ENCODE assay signal across 1 cellular context in the genomic region with DNA sequence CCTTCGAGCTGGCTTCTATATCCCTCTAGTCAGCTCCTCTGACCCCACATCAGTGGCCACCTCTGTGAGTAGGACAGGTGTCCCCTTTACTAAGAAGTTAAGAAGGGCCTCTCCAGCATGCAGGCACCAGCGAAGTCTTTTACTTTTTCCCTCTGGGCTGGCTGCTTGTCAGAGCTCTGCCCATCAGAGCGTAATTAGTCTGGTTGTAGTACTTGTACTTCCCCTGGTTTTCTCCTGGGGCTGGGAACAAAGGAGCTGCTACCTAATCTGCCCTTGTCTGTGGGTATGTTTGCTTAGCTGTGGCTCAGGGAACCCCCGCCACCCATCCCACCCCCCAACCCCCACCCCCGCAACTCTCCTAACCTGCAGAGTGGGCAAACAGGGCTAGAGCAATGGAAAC.
TF ChIP-seq lines count a peak whose summit lies in the region.

No MANE protein-coding gene starts in this region.

TF ChIP-seq in GM23338, 12 proteins besides CTCF, POLR2A, EP300 and RAD21 (continued from another document):
- TF ChIP-seq, protein P1, sequence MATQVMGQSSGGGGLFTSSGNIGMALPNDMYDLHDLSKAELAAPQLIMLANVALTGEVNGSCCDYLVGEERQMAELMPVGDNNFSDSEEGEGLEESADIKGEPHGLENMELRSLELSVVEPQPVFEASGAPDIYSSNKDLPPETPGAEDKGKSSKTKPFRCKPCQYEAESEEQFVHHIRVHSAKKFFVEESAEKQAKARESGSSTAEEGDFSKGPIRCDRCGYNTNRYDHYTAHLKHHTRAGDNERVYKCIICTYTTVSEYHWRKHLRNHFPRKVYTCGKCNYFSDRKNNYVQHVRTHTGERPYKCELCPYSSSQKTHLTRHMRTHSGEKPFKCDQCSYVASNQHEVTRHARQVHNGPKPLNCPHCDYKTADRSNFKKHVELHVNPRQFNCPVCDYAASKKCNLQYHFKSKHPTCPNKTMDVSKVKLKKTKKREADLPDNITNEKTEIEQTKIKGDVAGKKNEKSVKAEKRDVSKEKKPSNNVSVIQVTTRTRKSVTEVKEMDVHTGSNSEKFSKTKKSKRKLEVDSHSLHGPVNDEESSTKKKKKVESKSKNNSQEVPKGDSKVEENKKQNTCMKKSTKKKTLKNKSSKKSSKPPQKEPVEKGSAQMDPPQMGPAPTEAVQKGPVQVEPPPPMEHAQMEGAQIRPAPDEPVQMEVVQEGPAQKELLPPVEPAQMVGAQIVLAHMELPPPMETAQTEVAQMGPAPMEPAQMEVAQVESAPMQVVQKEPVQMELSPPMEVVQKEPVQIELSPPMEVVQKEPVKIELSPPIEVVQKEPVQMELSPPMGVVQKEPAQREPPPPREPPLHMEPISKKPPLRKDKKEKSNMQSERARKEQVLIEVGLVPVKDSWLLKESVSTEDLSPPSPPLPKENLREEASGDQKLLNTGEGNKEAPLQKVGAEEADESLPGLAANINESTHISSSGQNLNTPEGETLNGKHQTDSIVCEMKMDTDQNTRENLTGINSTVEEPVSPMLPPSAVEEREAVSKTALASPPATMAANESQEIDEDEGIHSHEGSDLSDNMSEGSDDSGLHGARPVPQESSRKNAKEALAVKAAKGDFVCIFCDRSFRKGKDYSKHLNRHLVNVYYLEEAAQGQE (IDR thresholded peaks at IDR 0.05; ENCODE audit: unreplicated experiment): no peak
- no peak for TF ChIP-seq EZH2 (IDR thresholded peaks at IDR 0.05; ENCODE audit: low read depth, unreplicated experiment)
- TF ChIP-seq JUNB (IDR thresholded peaks at IDR 0.05; ENCODE audit: unreplicated experiment): no peak
- TF ChIP-seq, protein P2, sequence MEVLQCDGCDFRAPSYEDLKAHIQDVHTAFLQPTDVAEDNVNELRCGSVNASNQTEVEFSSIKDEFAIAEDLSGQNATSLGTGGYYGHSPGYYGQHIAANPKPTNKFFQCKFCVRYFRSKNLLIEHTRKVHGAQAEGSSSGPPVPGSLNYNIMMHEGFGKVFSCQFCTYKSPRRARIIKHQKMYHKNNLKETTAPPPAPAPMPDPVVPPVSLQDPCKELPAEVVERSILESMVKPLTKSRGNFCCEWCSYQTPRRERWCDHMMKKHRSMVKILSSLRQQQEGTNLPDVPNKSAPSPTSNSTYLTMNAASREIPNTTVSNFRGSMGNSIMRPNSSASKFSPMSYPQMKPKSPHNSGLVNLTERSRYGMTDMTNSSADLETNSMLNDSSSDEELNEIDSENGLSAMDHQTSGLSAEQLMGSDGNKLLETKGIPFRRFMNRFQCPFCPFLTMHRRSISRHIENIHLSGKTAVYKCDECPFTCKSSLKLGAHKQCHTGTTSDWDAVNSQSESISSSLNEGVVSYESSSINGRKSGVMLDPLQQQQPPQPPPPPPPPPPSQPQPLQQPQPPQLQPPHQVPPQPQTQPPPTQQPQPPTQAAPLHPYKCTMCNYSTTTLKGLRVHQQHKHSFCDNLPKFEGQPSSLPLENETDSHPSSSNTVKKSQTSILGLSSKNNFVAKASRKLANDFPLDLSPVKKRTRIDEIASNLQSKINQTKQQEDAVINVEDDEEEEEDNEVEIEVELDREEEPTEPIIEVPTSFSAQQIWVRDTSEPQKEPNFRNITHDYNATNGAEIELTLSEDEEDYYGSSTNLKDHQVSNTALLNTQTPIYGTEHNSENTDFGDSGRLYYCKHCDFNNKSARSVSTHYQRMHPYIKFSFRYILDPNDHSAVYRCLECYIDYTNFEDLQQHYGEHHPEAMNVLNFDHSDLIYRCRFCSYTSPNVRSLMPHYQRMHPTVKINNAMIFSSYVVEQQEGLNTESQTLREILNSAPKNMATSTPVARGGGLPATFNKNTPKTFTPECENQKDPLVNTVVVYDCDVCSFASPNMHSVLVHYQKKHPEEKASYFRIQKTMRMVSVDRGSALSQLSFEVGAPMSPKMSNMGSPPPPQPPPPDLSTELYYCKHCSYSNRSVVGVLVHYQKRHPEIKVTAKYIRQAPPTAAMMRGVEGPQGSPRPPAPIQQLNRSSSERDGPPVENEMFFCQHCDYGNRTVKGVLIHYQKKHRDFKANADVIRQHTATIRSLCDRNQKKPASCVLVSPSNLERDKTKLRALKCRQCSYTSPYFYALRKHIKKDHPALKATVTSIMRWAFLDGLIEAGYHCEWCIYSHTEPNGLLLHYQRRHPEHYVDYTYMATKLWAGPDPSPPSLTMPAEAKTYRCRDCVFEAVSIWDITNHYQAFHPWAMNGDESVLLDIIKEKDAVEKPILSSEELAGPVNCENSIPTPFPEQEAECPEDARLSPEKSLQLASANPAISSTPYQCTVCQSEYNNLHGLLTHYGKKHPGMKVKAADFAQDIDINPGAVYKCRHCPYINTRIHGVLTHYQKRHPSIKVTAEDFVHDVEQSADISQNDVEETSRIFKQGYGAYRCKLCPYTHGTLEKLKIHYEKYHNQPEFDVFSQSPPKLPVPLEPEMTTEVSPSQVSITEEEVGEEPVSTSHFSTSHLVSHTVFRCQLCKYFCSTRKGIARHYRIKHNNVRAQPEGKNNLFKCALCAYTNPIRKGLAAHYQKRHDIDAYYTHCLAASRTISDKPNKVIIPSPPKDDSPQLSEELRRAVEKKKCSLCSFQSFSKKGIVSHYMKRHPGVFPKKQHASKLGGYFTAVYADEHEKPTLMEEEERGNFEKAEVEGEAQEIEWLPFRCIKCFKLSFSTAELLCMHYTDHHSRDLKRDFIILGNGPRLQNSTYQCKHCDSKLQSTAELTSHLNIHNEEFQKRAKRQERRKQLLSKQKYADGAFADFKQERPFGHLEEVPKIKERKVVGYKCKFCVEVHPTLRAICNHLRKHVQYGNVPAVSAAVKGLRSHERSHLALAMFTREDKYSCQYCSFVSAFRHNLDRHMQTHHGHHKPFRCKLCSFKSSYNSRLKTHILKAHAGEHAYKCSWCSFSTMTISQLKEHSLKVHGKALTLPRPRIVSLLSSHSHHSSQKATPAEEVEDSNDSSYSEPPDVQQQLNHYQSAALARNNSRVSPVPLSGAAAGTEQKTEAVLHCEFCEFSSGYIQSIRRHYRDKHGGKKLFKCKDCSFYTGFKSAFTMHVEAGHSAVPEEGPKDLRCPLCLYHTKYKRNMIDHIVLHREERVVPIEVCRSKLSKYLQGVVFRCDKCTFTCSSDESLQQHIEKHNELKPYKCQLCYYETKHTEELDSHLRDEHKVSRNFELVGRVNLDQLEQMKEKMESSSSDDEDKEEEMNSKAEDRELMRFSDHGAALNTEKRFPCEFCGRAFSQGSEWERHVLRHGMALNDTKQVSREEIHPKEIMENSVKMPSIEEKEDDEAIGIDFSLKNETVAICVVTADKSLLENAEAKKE (CRISPR knock-in tag; IDR thresholded peaks at IDR 0.05): no peak
- TF ChIP-seq, protein P3, sequence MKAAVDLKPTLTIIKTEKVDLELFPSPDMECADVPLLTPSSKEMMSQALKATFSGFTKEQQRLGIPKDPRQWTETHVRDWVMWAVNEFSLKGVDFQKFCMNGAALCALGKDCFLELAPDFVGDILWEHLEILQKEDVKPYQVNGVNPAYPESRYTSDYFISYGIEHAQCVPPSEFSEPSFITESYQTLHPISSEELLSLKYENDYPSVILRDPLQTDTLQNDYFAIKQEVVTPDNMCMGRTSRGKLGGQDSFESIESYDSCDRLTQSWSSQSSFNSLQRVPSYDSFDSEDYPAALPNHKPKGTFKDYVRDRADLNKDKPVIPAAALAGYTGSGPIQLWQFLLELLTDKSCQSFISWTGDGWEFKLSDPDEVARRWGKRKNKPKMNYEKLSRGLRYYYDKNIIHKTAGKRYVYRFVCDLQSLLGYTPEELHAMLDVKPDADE (IDR thresholded peaks at IDR 0.05): no peak
- no peak for TF ChIP-seq EZH2phosphoT487 (IDR thresholded peaks at IDR 0.05; ENCODE audit: unreplicated experiment)
- TF ChIP-seq NANOG (IDR thresholded peaks at IDR 0.05; ENCODE audit: borderline replicate concordance): no peak
- TF ChIP-seq ZNF114 (CRISPR knock-in tag; IDR thresholded peaks at IDR 0.05): no peak
- no peak for TF ChIP-seq ZNF331 (CRISPR knock-in tag; IDR thresholded peaks at IDR 0.05; ENCODE audit: low read depth)
- TF ChIP-seq STAT1 (IDR thresholded peaks at IDR 0.05; ENCODE audit: unreplicated experiment): no peak
- TF ChIP-seq CREB1 (CRISPR knock-in tag; IDR thresholded peaks at IDR 0.05; ENCODE audit: low read depth): no peak
